Comparison of ENCODE assay signal across 1 cellular context in the genomic region with DNA sequence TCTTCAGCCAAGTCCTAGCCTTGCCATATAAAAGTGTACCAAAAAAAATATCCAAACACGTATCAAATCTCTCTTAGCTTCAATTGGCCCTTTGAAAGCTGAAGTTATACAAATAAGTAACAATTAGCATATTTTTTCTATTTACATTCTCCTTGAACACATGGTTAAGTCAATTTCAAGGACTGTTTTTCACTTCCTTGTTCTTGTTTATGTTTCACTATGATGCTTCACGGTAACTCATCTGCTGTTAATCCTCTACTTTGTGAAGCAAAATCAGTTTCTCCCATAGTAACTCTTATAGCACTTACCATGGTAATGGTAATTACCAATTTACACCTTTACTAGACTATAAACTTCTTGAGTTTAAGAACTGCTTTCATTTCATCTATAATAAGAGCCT.
TF ChIP-seq lines count a peak whose summit lies in the region.

No MANE protein-coding gene starts in this region.

TF ChIP-seq in GM23338, 12 proteins besides CTCF, POLR2A, EP300 and RAD21 (continued from another document):
- TF ChIP-seq, protein P1, sequence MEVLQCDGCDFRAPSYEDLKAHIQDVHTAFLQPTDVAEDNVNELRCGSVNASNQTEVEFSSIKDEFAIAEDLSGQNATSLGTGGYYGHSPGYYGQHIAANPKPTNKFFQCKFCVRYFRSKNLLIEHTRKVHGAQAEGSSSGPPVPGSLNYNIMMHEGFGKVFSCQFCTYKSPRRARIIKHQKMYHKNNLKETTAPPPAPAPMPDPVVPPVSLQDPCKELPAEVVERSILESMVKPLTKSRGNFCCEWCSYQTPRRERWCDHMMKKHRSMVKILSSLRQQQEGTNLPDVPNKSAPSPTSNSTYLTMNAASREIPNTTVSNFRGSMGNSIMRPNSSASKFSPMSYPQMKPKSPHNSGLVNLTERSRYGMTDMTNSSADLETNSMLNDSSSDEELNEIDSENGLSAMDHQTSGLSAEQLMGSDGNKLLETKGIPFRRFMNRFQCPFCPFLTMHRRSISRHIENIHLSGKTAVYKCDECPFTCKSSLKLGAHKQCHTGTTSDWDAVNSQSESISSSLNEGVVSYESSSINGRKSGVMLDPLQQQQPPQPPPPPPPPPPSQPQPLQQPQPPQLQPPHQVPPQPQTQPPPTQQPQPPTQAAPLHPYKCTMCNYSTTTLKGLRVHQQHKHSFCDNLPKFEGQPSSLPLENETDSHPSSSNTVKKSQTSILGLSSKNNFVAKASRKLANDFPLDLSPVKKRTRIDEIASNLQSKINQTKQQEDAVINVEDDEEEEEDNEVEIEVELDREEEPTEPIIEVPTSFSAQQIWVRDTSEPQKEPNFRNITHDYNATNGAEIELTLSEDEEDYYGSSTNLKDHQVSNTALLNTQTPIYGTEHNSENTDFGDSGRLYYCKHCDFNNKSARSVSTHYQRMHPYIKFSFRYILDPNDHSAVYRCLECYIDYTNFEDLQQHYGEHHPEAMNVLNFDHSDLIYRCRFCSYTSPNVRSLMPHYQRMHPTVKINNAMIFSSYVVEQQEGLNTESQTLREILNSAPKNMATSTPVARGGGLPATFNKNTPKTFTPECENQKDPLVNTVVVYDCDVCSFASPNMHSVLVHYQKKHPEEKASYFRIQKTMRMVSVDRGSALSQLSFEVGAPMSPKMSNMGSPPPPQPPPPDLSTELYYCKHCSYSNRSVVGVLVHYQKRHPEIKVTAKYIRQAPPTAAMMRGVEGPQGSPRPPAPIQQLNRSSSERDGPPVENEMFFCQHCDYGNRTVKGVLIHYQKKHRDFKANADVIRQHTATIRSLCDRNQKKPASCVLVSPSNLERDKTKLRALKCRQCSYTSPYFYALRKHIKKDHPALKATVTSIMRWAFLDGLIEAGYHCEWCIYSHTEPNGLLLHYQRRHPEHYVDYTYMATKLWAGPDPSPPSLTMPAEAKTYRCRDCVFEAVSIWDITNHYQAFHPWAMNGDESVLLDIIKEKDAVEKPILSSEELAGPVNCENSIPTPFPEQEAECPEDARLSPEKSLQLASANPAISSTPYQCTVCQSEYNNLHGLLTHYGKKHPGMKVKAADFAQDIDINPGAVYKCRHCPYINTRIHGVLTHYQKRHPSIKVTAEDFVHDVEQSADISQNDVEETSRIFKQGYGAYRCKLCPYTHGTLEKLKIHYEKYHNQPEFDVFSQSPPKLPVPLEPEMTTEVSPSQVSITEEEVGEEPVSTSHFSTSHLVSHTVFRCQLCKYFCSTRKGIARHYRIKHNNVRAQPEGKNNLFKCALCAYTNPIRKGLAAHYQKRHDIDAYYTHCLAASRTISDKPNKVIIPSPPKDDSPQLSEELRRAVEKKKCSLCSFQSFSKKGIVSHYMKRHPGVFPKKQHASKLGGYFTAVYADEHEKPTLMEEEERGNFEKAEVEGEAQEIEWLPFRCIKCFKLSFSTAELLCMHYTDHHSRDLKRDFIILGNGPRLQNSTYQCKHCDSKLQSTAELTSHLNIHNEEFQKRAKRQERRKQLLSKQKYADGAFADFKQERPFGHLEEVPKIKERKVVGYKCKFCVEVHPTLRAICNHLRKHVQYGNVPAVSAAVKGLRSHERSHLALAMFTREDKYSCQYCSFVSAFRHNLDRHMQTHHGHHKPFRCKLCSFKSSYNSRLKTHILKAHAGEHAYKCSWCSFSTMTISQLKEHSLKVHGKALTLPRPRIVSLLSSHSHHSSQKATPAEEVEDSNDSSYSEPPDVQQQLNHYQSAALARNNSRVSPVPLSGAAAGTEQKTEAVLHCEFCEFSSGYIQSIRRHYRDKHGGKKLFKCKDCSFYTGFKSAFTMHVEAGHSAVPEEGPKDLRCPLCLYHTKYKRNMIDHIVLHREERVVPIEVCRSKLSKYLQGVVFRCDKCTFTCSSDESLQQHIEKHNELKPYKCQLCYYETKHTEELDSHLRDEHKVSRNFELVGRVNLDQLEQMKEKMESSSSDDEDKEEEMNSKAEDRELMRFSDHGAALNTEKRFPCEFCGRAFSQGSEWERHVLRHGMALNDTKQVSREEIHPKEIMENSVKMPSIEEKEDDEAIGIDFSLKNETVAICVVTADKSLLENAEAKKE (CRISPR knock-in tag; IDR thresholded peaks at IDR 0.05) = no peak
- TF ChIP-seq ZNF331 (CRISPR knock-in tag; IDR thresholded peaks at IDR 0.05; ENCODE audit: low read depth) (no peak), EZH2phosphoT487 (IDR thresholded peaks at IDR 0.05; ENCODE audit: unreplicated experiment) (no peak), ZNF114 (CRISPR knock-in tag; IDR thresholded peaks at IDR 0.05) (no peak), STAT1 (IDR thresholded peaks at IDR 0.05; ENCODE audit: unreplicated experiment) (no peak), NANOG (IDR thresholded peaks at IDR 0.05; ENCODE audit: borderline replicate concordance) (no peak), POLR2AphosphoS5 (IDR thresholded peaks at IDR 0.05; ENCODE audit: low read depth) (no peak), EZH2 (IDR thresholded peaks at IDR 0.05; ENCODE audit: low read depth, unreplicated experiment) (no peak), CREB1 (CRISPR knock-in tag; IDR thresholded peaks at IDR 0.05; ENCODE audit: low read depth) (no peak)
- TF ChIP-seq, protein P2, sequence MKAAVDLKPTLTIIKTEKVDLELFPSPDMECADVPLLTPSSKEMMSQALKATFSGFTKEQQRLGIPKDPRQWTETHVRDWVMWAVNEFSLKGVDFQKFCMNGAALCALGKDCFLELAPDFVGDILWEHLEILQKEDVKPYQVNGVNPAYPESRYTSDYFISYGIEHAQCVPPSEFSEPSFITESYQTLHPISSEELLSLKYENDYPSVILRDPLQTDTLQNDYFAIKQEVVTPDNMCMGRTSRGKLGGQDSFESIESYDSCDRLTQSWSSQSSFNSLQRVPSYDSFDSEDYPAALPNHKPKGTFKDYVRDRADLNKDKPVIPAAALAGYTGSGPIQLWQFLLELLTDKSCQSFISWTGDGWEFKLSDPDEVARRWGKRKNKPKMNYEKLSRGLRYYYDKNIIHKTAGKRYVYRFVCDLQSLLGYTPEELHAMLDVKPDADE (IDR thresholded peaks at IDR 0.05) = no peak
